In genomic region chr3:48681541-48681880, GRCh38 we compare ENCODE assay signal across 37 cellular contexts. TPM values are rescaled to one million over a fixed set of nuclear protein-coding genes. Genes with fewer than 3 reads are reported as not detected.
"Had no signal": no experiment of that assay in that cellular context is flagged by ENCODE, and none has a peak within 500 bp of the region (broad histone marks: within the 10 kb centered on the region; RNA-seq: fewer than 3 reads in every experiment).

No MANE protein-coding gene starts in this region.

- H3K9me3 Mint-ChIP-seq: activated B cell treated with CpG ODN at 0.5 μM for 24 hours; activated CD4-positive, alpha-beta memory T cell treated with anti-CD3 and anti-CD28 coated beads for 36 hours; activated CD4-positive, alpha-beta T cell treated with anti-CD3 and anti-CD28 coated beads, Interleukin-2, amount 10 ng/mL, durations not matched to agents 24 days and 14 days; activated CD8-positive, alpha-beta T cell treated with anti-CD3 and anti-CD28 coated beads for 36 hours; activated naive CD4-positive, alpha-beta T cell treated with anti-CD3 and anti-CD28 coated beads, Interleukin-2, amount 50 U/mL, for 72 hours; activated naive CD8-positive, alpha-beta T cell treated with anti-CD3 and anti-CD28 coated beads for 36 hours; activated T-cell treated with anti-CD3 and anti-CD28 coated beads, Interleukin-2, amount 50 U/mL, for 4 hours; activated T-cell treated with anti-CD3 and anti-CD28 coated beads, Interleukin-2, amount 50 U/mL, for 72 hours; activated T-helper 1 cell treated with anti-CD3 and anti-CD28 coated beads, Interleukin-12 subunit alpha, Interleukin-12 subunit beta, Interleukin-2, Interleukin-4 antibody, amounts not matched to agents 30 ng/mL and 10 ng/mL and 1 ng/mL, durations not matched to agents 14 hours and 24 hours and 36 hours; activated T-helper 17 cell treated with anti-CD3 and anti-CD28 coated beads, Interleukin-2, amount 50 U/mL, for 72 hours; T-helper 1 cell treated with Interleukin-12 subunit alpha and Interleukin-12 subunit beta and Interleukin-4 antibody, amounts not matched to agents 30 μg/mL and 1 μg/mL, for 36 hours; T-helper 2 cell treated with Interferon-gamma antibody and Interleukin-4, amounts not matched to agents 5 μg/mL and 100 μg/mL, for 36 hours had no signal

- H3K27ac Mint-ChIP-seq: activated B cell treated with CpG ODN at 0.5 μM for 24 hours; activated CD4-positive, alpha-beta memory T cell treated with anti-CD3 and anti-CD28 coated beads for 36 hours; activated CD8-positive, alpha-beta T cell treated with anti-CD3 and anti-CD28 coated beads for 36 hours; activated T-cell treated with anti-CD3 and anti-CD28 coated beads, Interleukin-2, amount 50 U/mL, for 72 hours; T-helper 1 cell treated with Interleukin-12 subunit alpha and Interleukin-12 subunit beta and Interleukin-4 antibody, amounts not matched to agents 30 μg/mL and 1 μg/mL, for 36 hours; T-helper 2 cell treated with Interferon-gamma antibody and Interleukin-4, amounts not matched to agents 5 μg/mL and 100 μg/mL, for 36 hours had no signal

- H3K27ac ChIP-seq: adrenal gland, body of pancreas, brain microvascular endothelial cell, breast epithelium, VCaP had no signal

- DNase-seq: activated B cell treated with CpG ODN at 0.5 μM for 24 hours; activated CD4-positive, alpha-beta memory T cell treated with anti-CD3 and anti-CD28 coated beads for 36 hours; activated CD4-positive, alpha-beta T cell treated with anti-CD3 and anti-CD28 coated beads for 4 hours; activated CD4-positive, alpha-beta T cell treated with anti-CD3 and anti-CD28 coated beads, Interleukin-2, amount 10 ng/mL, durations not matched to agents 24 days and 14 days; activated CD4-positive, alpha-beta T cell treated with anti-CD3 and anti-CD28 coated beads, Interleukin-2, amount 50 U/mL, for 1 hour; activated CD4-positive, alpha-beta T cell treated with anti-CD3 and anti-CD28 coated beads, Interleukin-2, amount 50 U/mL, for 4 hours; activated CD4-positive, CD25-positive, alpha-beta regulatory T cell treated with anti-CD3 and anti-CD28 coated beads, Interleukin-2, amount 50 U/mL, for 72 hours; activated CD8-positive, alpha-beta memory T cell treated with anti-CD3 and anti-CD28 coated beads, Interleukin-2, amount 50 U/mL, for 4 hours; activated CD8-positive, alpha-beta T cell treated with anti-CD3 and anti-CD28 coated beads for 36 hours; activated effector memory CD4-positive, alpha-beta T cell treated with anti-CD3 and anti-CD28 coated beads, Interleukin-2, amount 50 U/mL, for 16 hours; activated gamma-delta T cell treated with Interleukin-2 at 50 U/mL for 16 hours; activated naive CD4-positive, alpha-beta T cell; activated naive CD4-positive, alpha-beta T cell treated with anti-CD3 and anti-CD28 coated beads, Interleukin-2, amount 50 U/mL, for 16 hours; activated naive CD8-positive, alpha-beta T cell treated with anti-CD3 and anti-CD28 coated beads for 36 hours; activated T-cell treated with anti-CD3 and anti-CD28 coated beads for 4 hours; activated T-cell treated with anti-CD3 and anti-CD28 coated beads, Interleukin-2, amount 50 U/mL, for 1 hour; activated T-cell treated with anti-CD3 and anti-CD28 coated beads, Interleukin-2, amount 50 U/mL, for 4 hours; activated T-cell treated with anti-CD3 and anti-CD28 coated beads, Interleukin-2, amount 50 U/mL, for 72 hours; adrenal gland; amniotic stem cell; body of pancreas; brain microvascular endothelial cell; central memory CD4-positive, alpha-beta T cell; T-helper 1 cell; T-helper 2 cell; T-helper 9 cell had no signal

- H3K4me3 Mint-ChIP-seq: activated B cell treated with CpG ODN at 0.5 μM for 24 hours; activated CD4-positive, alpha-beta memory T cell treated with anti-CD3 and anti-CD28 coated beads for 36 hours; activated CD4-positive, alpha-beta T cell treated with anti-CD3 and anti-CD28 coated beads, Interleukin-2, amount 10 ng/mL, durations not matched to agents 24 days and 14 days; activated CD8-positive, alpha-beta T cell treated with anti-CD3 and anti-CD28 coated beads for 36 hours; activated naive CD8-positive, alpha-beta T cell treated with anti-CD3 and anti-CD28 coated beads for 36 hours; activated T-cell treated with anti-CD3 and anti-CD28 coated beads, Interleukin-2, amount 50 U/mL, for 4 hours; activated T-cell treated with anti-CD3 and anti-CD28 coated beads, Interleukin-2, amount 50 U/mL, for 72 hours; activated T-helper 1 cell treated with anti-CD3 and anti-CD28 coated beads, Interleukin-12 subunit alpha, Interleukin-12 subunit beta, Interleukin-2, Interleukin-4 antibody, amounts not matched to agents 30 ng/mL and 10 ng/mL and 1 ng/mL, durations not matched to agents 14 hours and 24 hours and 36 hours; activated T-helper 17 cell treated with anti-CD3 and anti-CD28 coated beads, Interleukin-2, amount 50 U/mL, for 72 hours; T-helper 1 cell treated with Interleukin-12 subunit alpha and Interleukin-12 subunit beta and Interleukin-4 antibody, amounts not matched to agents 30 μg/mL and 1 μg/mL, for 36 hours; T-helper 2 cell treated with Interferon-gamma antibody and Interleukin-4, amounts not matched to agents 5 μg/mL and 100 μg/mL, for 36 hours had no signal

- H3K9me3 ChIP-seq: adrenal gland, body of pancreas, breast epithelium had no signal

- ATAC-seq: activated CD8-positive, alpha-beta T cell treated with anti-CD3 and anti-CD28 coated beads for 36 hours; activated naive CD4-positive, alpha-beta T cell treated with anti-CD3 and anti-CD28 coated beads, Interleukin-2, amount 50 U/mL, for 72 hours; activated T-cell treated with anti-CD3 and anti-CD28 coated beads, Interleukin-2, amount 50 U/mL, for 4 hours; activated T-cell treated with anti-CD3 and anti-CD28 coated beads, Interleukin-2, amount 50 U/mL, for 72 hours; activated T-helper 17 cell treated with anti-CD3 and anti-CD28 coated beads, Interleukin-2, amount 50 U/mL, for 72 hours; body of pancreas had no signal

- H3K4me3 ChIP-seq: adrenal gland, body of pancreas, breast epithelium had no signal

- H3K36me3 ChIP-seq: breast epithelium had no signal

- H3K27me3 ChIP-seq: adrenal gland, body of pancreas, brain microvascular endothelial cell, breast epithelium had no signal

- H3K27me3 Mint-ChIP-seq: activated B cell treated with CpG ODN at 0.5 μM for 24 hours; activated CD4-positive, alpha-beta memory T cell treated with anti-CD3 and anti-CD28 coated beads for 36 hours; activated CD4-positive, alpha-beta T cell treated with anti-CD3 and anti-CD28 coated beads, Interleukin-2, amount 10 ng/mL, durations not matched to agents 24 days and 14 days; activated CD8-positive, alpha-beta T cell treated with anti-CD3 and anti-CD28 coated beads for 36 hours; activated naive CD8-positive, alpha-beta T cell treated with anti-CD3 and anti-CD28 coated beads for 36 hours; activated T-helper 17 cell treated with anti-CD3 and anti-CD28 coated beads, Interleukin-2, amount 50 U/mL, for 72 hours had no signal

RNA-seq across cellular contexts. Expression of gene TMEM89, which starts 59.9 kb away (rescaled TPM):
- total RNA-seq: activated B cell treated with CpG ODN at 0.5 μM for 24 hours; activated CD8-positive, alpha-beta memory T cell treated with anti-CD3 and anti-CD28 coated beads for 36 hours; activated naive CD8-positive, alpha-beta T cell treated with anti-CD3 and anti-CD28 coated beads for 36 hours; activated T-cell treated with anti-CD3 and anti-CD28 coated beads, Interleukin-2, amount 50 U/mL, for 4 hours; activated T-cell treated with anti-CD3 and anti-CD28 coated beads, Interleukin-2, amount 50 U/mL, for 72 hours; activated T-helper 1 cell treated with anti-CD3 and anti-CD28 coated beads, Interleukin-12 subunit alpha, Interleukin-12 subunit beta, Interleukin-2, Interleukin-4 antibody, amounts not matched to agents 30 ng/mL and 10 ng/mL and 1 ng/mL, durations not matched to agents 14 hours and 24 hours and 36 hours; adrenal gland; aorta; body of pancreas; breast epithelium; cardiac septum; cerebellum had no signal
- polyA plus RNA-seq: adrenal gland had no signal
